ENCODE assay signal across 8 cellular contexts in the genomic region with DNA sequence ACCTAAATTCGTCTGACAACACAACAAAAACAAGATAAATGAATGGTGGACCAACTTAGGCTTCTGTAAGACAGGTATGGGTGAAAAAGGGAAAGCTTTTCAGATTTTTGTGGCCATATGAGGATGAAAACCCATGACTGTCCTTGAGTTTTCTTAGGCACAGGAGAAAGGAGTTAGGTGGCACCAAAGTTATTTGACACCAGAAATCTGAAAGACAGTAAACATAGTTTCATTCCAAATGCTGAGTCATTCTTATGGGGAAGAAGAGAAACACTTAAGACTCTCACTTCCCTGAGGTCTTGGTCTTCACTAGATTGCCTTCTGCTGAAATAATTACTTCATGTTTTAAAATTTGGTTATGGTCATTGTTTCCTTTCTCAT. TPM values are rescaled to one million over a fixed set of nuclear protein-coding genes. Genes with fewer than 3 reads are reported as not detected.
DNase-seq lines count a peak whose midpoint lies in the region; ATAC-seq and TF ChIP-seq lines count a peak whose summit lies in the region.

No MANE protein-coding gene starts in this region.

- CTCF ChIA-PET in Caco-2 (lab: Charles Lee) = no interaction called here

- no peak overlapping the region for H3K4me3 Mint-ChIP-seq in Caco-2 (ENCODE audit: unreplicated experiment)

- no peak for TF ChIP-seq CTCF in Caco-2 (IDR thresholded peaks at IDR 0.05; ENCODE audit: insufficient read depth in 1 of 2, low read depth in 1 of 2, low read length in 1 of 2, severe bottlenecking in 1 of 2, unreplicated experiment in 1 of 2)

- POLR2A ChIA-PET in Caco-2 (lab: Charles Lee) = no interaction called here

- H3K9me3 Mint-ChIP-seq in Caco-2 (ENCODE audit: unreplicated experiment) = no peaks in the 10 kb centered on the region

- H3K27me3 ChIP-seq in Caco-2 (replicated peaks; ENCODE audit: control insufficient read depth, insufficient read depth, low read length) = no peaks in the 10 kb centered on the region

- no peaks in the 10 kb centered on the region for H3K4me1 Mint-ChIP-seq in Caco-2 (ENCODE audit: low read depth, unreplicated experiment)

- H3K36me3 Mint-ChIP-seq in Caco-2 (ENCODE audit: insufficient read depth, unreplicated experiment) = peaks cover 5% of the 10 kb centered on the region

- no TSS peak for BruUV-seq in Caco-2 (replicated peaks; lab: Mats Ljungman, UMichigan)

- no peaks in the 10 kb centered on the region for H3K9me3 ChIP-seq in Caco-2

- no peaks in the 10 kb centered on the region for H3K36me3 ChIP-seq in Caco-2 (ENCODE audit: control insufficient read depth, insufficient read depth, low read length)

- intact Hi-C loops in Caco-2 (cut with micrococcal nuclease; ENCODE audit: unreplicated experiment) = no loop called here

- H3K27me3 Mint-ChIP-seq in Caco-2 (ENCODE audit: insufficient read depth, unreplicated experiment) = no peaks in the 10 kb centered on the region

- no peak for DNase-seq in Caco-2
- peak; percentile 39 for DNase-seq in inferior parietal cortex (ENCODE audit: extremely low spot score)
- DNase-seq in mucosa of gallbladder (ENCODE audit: low spot score) = no peak
- no peak for DNase-seq in germinal center (ENCODE audit: low spot score)
- no peak for DNase-seq in NCI-H2227 treated with DMSO at 0.1 percent for 48 hours (lab: John Stamatoyannopoulos, UW)

- peaks cover 20% of the 10 kb centered on the region for H3K4me1 ChIP-seq in Caco-2

- no peak overlapping the region for H3K4me3 ChIP-seq in Caco-2 (ENCODE audit: low read depth, low read length)

- peak; percentile 42 for ATAC-seq in GM19397 (IDR thresholded peaks at IDR 0.05; ENCODE audit: unreplicated experiment)
- ATAC-seq in HG03196 (IDR thresholded peaks at IDR 0.05; ENCODE audit: unreplicated experiment) = peak; percentile 63
- ATAC-seq in SK-N-SH treated with all-trans-retinoic acid at 6 μM for 48 hours = peak; percentile 10; the same call in 1 of the 3 replicates

- H3K27ac Mint-ChIP-seq in Caco-2 (ENCODE audit: unreplicated experiment) = peak overlapping the region; percentile 80

TF ChIP-seq in SK-N-SH treated with all-trans-retinoic acid at 6 μM for 48 hours, 23 proteins besides CTCF, POLR2A, EP300 and RAD21:
- TF ChIP-seq ZNF70 (CRISPR knock-in tag; IDR thresholded peaks at IDR 0.05) (no peak), RARB (CRISPR knock-in tag; IDR thresholded peaks at IDR 0.05) (no peak), TCF4 (CRISPR knock-in tag; IDR thresholded peaks at IDR 0.05; ENCODE audit: borderline replicate concordance) (no peak), ZNF8 (CRISPR knock-in tag; IDR thresholded peaks at IDR 0.05) (no peak), BACH2 (CRISPR knock-in tag; IDR thresholded peaks at IDR 0.05; ENCODE audit: borderline replicate concordance) (no peak), PPARA (CRISPR knock-in tag; IDR thresholded peaks at IDR 0.05; ENCODE audit: borderline replicate concordance) (no peak)

RNA-seq across cellular contexts. Expression of gene GPD2, which starts 5.2 kb away (rescaled TPM):
- total RNA-seq in Caco-2 (2022) = 56.8 and 58.3 TPM in 2 replicates
- total RNA-seq in mucosa of gallbladder = 35.0 TPM

Comparison
In these comparisons a context has a peak if more than half of its experiments do, and no peak if none do; other contexts are left out.
1. ATAC-seq: peak in every context shown above with its lines; median percentile 63 in HG03196; 42 in GM19397; 10 in SK-N-SH treated with all-trans-retinoic acid at 6 μM for 48 hours.